In genomic region chr11:2699531-2700414, GRCh38 we compare ENCODE assay signal across 1 cellular context.
A peak's percentile ranks its signal among the peaks of the same experiment; 100 is the strongest.
TF ChIP-seq lines count a peak whose summit lies in the region.

Gene KCNQ1OT1, minus strand, starts transcription at chr11:2699994.

TF ChIP-seq in HepG2, 621 proteins besides CTCF, POLR2A, EP300 and RAD21 (continued from another document and continues in another):
- TF ChIP-seq THAP7 (CRISPR knock-in tag; IDR thresholded peaks at IDR 0.05) = peak; percentile 76; the same call in 1 of the 2 replicates
- peak; percentile 84 for TF ChIP-seq HBP1 (CRISPR knock-in tag; IDR thresholded peaks at IDR 0.05; ENCODE audit: low read depth)
- TF ChIP-seq ZNF619 (CRISPR knock-in tag; IDR thresholded peaks at IDR 0.05) = no peak; the same call in 1 of the 2 replicates
- TF ChIP-seq SP140L (CRISPR knock-in tag; IDR thresholded peaks at IDR 0.05; ENCODE audit: borderline replicate concordance) = no peak
- peak; percentile 70; the same call in 1 of the 2 replicates for TF ChIP-seq XBP1 (CRISPR knock-in tag; IDR thresholded peaks at IDR 0.05)
- peak; percentile 64; the same call in 1 of the 2 replicates for TF ChIP-seq ZBTB7A (CRISPR knock-in tag; IDR thresholded peaks at IDR 0.05)
- peak in 1 of 2 experiments; percentile 50; a peak in 1 of 4 replicates for TF ChIP-seq ATF4 (CRISPR knock-in tag; IDR thresholded peaks at IDR 0.05)
- TF ChIP-seq EZH2 (conservative IDR thresholded peaks at IDR 0.05; ENCODE audit: low read depth, low read length) = no peak
- no peak for TF ChIP-seq NPAS2 (CRISPR knock-in tag; IDR thresholded peaks at IDR 0.05; ENCODE audit: borderline replicate concordance)
- no peak for TF ChIP-seq ZNF839 (CRISPR knock-in tag; IDR thresholded peaks at IDR 0.05; ENCODE audit: borderline replicate concordance)
- TF ChIP-seq HOXA7 (CRISPR knock-in tag; IDR thresholded peaks at IDR 0.05) = peak; percentile 88
- TF ChIP-seq GPN1 (CRISPR knock-in tag; IDR thresholded peaks at IDR 0.05; ENCODE audit: borderline replicate concordance) = no peak
- no peak for TF ChIP-seq ZNF577 (CRISPR knock-in tag; IDR thresholded peaks at IDR 0.05; ENCODE audit: borderline replicate concordance, low read depth)
- TF ChIP-seq CEBPZ (IDR thresholded peaks at IDR 0.05; ENCODE audit: low read length) = no peak
- TF ChIP-seq ARNT (IDR thresholded peaks at IDR 0.05) = no peak
- no peak; the same call in 1 of the 2 replicates for TF ChIP-seq MIXL1 (CRISPR knock-in tag; IDR thresholded peaks at IDR 0.05)
- no peak for TF ChIP-seq MBNL3 (CRISPR knock-in tag; conservative IDR thresholded peaks at IDR 0.05)
- TF ChIP-seq SNAI1 (CRISPR knock-in tag; IDR thresholded peaks at IDR 0.05; ENCODE audit: borderline replicate concordance) = peak; percentile 94
- TF ChIP-seq ZNF609 (CRISPR knock-in tag; IDR thresholded peaks at IDR 0.05; ENCODE audit: borderline replicate concordance) = peak; percentile 64
- TF ChIP-seq TFDP1 (CRISPR knock-in tag; IDR thresholded peaks at IDR 0.05; ENCODE audit: borderline replicate concordance) = peak; percentile 69; the same call in 1 of the 2 replicates
- TF ChIP-seq ZNF879 (CRISPR knock-in tag; IDR thresholded peaks at IDR 0.05) = peak; percentile 73
- no peak for TF ChIP-seq HNRNPH1 (optimal IDR thresholded peaks at IDR 0.05; ENCODE audit: low read depth, low read length)
- no peak for TF ChIP-seq ZMYM2 (CRISPR knock-in tag; IDR thresholded peaks at IDR 0.05)
- TF ChIP-seq ATF5 (CRISPR knock-in tag; IDR thresholded peaks at IDR 0.05; ENCODE audit: low read depth) = no peak; the same call in 1 of the 2 replicates
- no peak for TF ChIP-seq CC2D1A (CRISPR knock-in tag; IDR thresholded peaks at IDR 0.05)
- TF ChIP-seq SNAPC5 (CRISPR knock-in tag; IDR thresholded peaks at IDR 0.05; ENCODE audit: borderline replicate concordance) = peak; percentile 81; the same call in 1 of the 2 replicates
- TF ChIP-seq ZFY (CRISPR knock-in tag; IDR thresholded peaks at IDR 0.05) = peak; percentile 83
- TF ChIP-seq TP53 (CRISPR knock-in tag; conservative IDR thresholded peaks at IDR 0.05) = 0 out of 2 replicates have a peak, but pooled peaks have one; percentile 40
- TF ChIP-seq ZNF614 (CRISPR knock-in tag; IDR thresholded peaks at IDR 0.05; ENCODE audit: borderline replicate concordance) = peak; percentile 30; the same call in 1 of the 2 replicates
- peak; percentile 11; the same call in 1 of the 2 replicates for TF ChIP-seq RFX3 (CRISPR knock-in tag; IDR thresholded peaks at IDR 0.05)
- peak; percentile 99 for TF ChIP-seq ZNF275 (CRISPR knock-in tag; IDR thresholded peaks at IDR 0.05; ENCODE audit: borderline replicate concordance)
- no peak for TF ChIP-seq LRRFIP1 (CRISPR knock-in tag; conservative IDR thresholded peaks at IDR 0.05)
- 0 out of 2 replicates have a peak, but pooled peaks have one; percentile 39 for TF ChIP-seq RNF219 (CRISPR knock-in tag; IDR thresholded peaks at IDR 0.05)
- TF ChIP-seq SCMH1 (CRISPR knock-in tag; IDR thresholded peaks at IDR 0.05; ENCODE audit: borderline replicate concordance) = no peak
- TF ChIP-seq KAT8 (CRISPR knock-in tag; IDR thresholded peaks at IDR 0.05) = peak; percentile 78
